ENCODE assay signal across 8 cellular contexts in genomic region chr2:73736855-73737779, GRCh38. TPM values are rescaled to one million over a fixed set of nuclear protein-coding genes. Genes with fewer than 3 reads are reported as not detected.
A peak's percentile ranks its signal among the peaks of the same experiment; 100 is the strongest.
DNase-seq lines count a peak whose midpoint lies in the region; ATAC-seq and TF ChIP-seq lines count a peak whose summit lies in the region.

TSS of gene TPRKB (minus strand) at chr2:73737345. CDS start at chr2:73734569, 2,776 bp downstream.

- TF ChIP-seq POLR2A in testis (IDR thresholded peaks at IDR 0.05), result no peak

- H4K20me1 ChIP-seq in SK-N-SH (ENCODE audit: insufficient read depth), result no peaks in the 10 kb centered on the region

- no peak for TF ChIP-seq RAD21 in SK-N-SH (IDR thresholded peaks at IDR 0.05; ENCODE audit: low read length)

- ATAC-seq in HG02571 (IDR thresholded peaks at IDR 0.05; ENCODE audit: unreplicated experiment) (peak; percentile 97), omental fat pad (ENCODE audit: low FRiP score) (peak; percentile 98)

- TF ChIP-seq CTCF in SK-N-SH (IDR thresholded peaks at IDR 0.05), result no peak
- no peak for TF ChIP-seq CTCF in omental fat pad (IDR thresholded peaks at IDR 0.05)
- no peak for TF ChIP-seq CTCF in testis (IDR thresholded peaks at IDR 0.05)

- peak within 1 kb of the TSS; percentile 62 to 65 for H3K27ac ChIP-seq in SK-N-SH (ENCODE audit: low read depth in 2 of 2, low read length in 1 of 2)
- peak within 1 kb of the TSS; percentile 76 for H3K27ac ChIP-seq in testis

- H3K36me3 ChIP-seq in SK-N-SH (replicated peaks in 1 of 2; ENCODE audit: control insufficient read depth in 1 of 2, insufficient read depth in 2 of 2, low read length in 1 of 2) (peaks cover 13 to 24% of the 10 kb centered on the region in 2 experiments), testis (ENCODE audit: low read depth, missing control alignments) (no peaks in the 10 kb centered on the region)

- H3K9me3 ChIP-seq in SK-N-SH (no peaks in the 10 kb centered on the region), testis (no peaks in the 10 kb centered on the region)

- H3K9me2 ChIP-seq in SK-N-SH, result no peaks in the 10 kb centered on the region

- POLR2A ChIA-PET in SK-N-SH (lab: Yijun Ruan, JAX), result interaction anchor here (0.7 to 1.3 kb wide), 6 partner anchors 8 to 503 kb away, joined by 3 to 11 read pairs (median 4); partner anchors contain the start of genes CCT7, MOB1A and STAMBP

- no peak; a peak in 2 of 4 replicates for TF ChIP-seq EP300 in SK-N-SH (IDR thresholded peaks at IDR 0.05; ENCODE audit: borderline replicate concordance in 1 of 2, low read depth in 1 of 2, low read length in 1 of 2)

- H3K27me3 ChIP-seq in SK-N-SH (ENCODE audit: insufficient read depth), result no peaks in the 10 kb centered on the region
- H3K27me3 ChIP-seq in testis, result no peaks in the 10 kb centered on the region

- peaks cover 6 to 8% of the 10 kb centered on the region in 2 experiments; a peak in 3 of 4 replicates for H3K4me1 ChIP-seq in SK-N-SH (ENCODE audit: control insufficient read depth in 1 of 2, insufficient read depth in 2 of 2, low read depth in 1 of 2, low read length in 1 of 2)
- peaks cover 11% of the 10 kb centered on the region for H3K4me1 ChIP-seq in testis

- CTCF ChIA-PET in SK-N-SH (lab: Yijun Ruan, JAX), result interaction anchor here (0.6 to 1.8 kb wide), 6 partner anchors 10 to 720 kb away, joined by 3 to 5 read pairs (median 4); no protein-coding TSS in a partner anchor

- H3K4me2 ChIP-seq in SK-N-SH, result peak within 1 kb of the TSS; percentile 83

- intact Hi-C loops in testis (cut with DNase I; ENCODE audit: low total_unique reads), result no loop called here

- peak within 1 kb of the TSS; percentile 99 for H2AFZ ChIP-seq in SK-N-SH (ENCODE audit: low read depth)

- peaks cover 25% of the 10 kb centered on the region for H3F3A ChIP-seq in SK-N-SH (replicated peaks; ENCODE audit: insufficient read depth)

- H3K9ac ChIP-seq in SK-N-SH, result peak within 1 kb of the TSS; percentile 83

- WGBS in SK-N-SH (ENCODE audit: low lambda C conversion rate), result under 1% methylated on average over 30 of the region's 49 CpGs
- WGBS in testis, 2 donors, result 0 to 1% methylated on average over 49 of the region's 49 CpGs

- H3K79me2 ChIP-seq in SK-N-SH (ENCODE audit: insufficient read depth), result peaks cover 29% of the 10 kb centered on the region

- DNase-seq in GM04504 (ENCODE audit: low read depth) (peak; percentile 93), NCI-H1048 (lab: John Stamatoyannopoulos, UW) (peak; percentile 90), SK-N-SH (peak; percentile 95), glomerular endothelial cell (ENCODE audit: extremely low read depth, low read depth, low spot score) (peak; percentile 81), omental fat pad (ENCODE audit: low spot score) (peak; percentile 82), testis (peak; percentile 98)
- DNase-seq in activated naive CD4-positive, alpha-beta T cell treated with anti-CD3 and anti-CD28 coated beads, Interleukin-2, amount 50 U/mL, for 16 hours, result peak; percentile 94

- H3K4me3 ChIP-seq in SK-N-SH (ENCODE audit: low read depth in 2 of 2, low read length in 1 of 2) (peak within 1 kb of the TSS; percentile 94 to 95), testis (peak within 1 kb of the TSS; percentile 82 to 90)

TF ChIP-seq in SK-N-SH, 30 proteins besides CTCF, POLR2A, EP300 and RAD21 (continues in another document):
- TF ChIP-seq MAX (IDR thresholded peaks at IDR 0.05; ENCODE audit: low read depth) (peak; percentile 78), RXRA (IDR thresholded peaks at IDR 0.05; ENCODE audit: borderline replicate concordance, low read depth) (no peak), RFX5 (IDR thresholded peaks at IDR 0.05; ENCODE audit: low read length) (no peak), MXI1 (IDR thresholded peaks at IDR 0.05; ENCODE audit: low read depth, low read length) (peak; percentile 87), NRF1 (IDR thresholded peaks at IDR 0.05; ENCODE audit: low read depth, low read length) (no peak), RCOR1 (IDR thresholded peaks at IDR 0.05; ENCODE audit: low read length) (no peak), TCF12 (IDR thresholded peaks at IDR 0.05) (peak; percentile 47; the same call in 1 of the 2 replicates), NFIC (IDR thresholded peaks at IDR 0.05; ENCODE audit: borderline replicate concordance) (no peak), PBX3 (IDR thresholded peaks at IDR 0.05) (no peak; the same call in 1 of the 2 replicates), CHD2 (IDR thresholded peaks at IDR 0.05; ENCODE audit: low read length, partially characterized antibody) (peak; percentile 96), FOXM1 (IDR thresholded peaks at IDR 0.05; ENCODE audit: low read depth) (no peak), ELF1 (IDR thresholded peaks at IDR 0.05) (peak; percentile 95), SMC3 (IDR thresholded peaks at IDR 0.05; ENCODE audit: low read depth, low read length) (no peak), GABPA (IDR thresholded peaks at IDR 0.05; ENCODE audit: low read depth) (peak; percentile 99), YY1 (IDR thresholded peaks at IDR 0.05; ENCODE audit: low read depth) (peak; percentile 66; the same call in 1 of the 2 replicates)
- TF ChIP-seq, protein P1, sequence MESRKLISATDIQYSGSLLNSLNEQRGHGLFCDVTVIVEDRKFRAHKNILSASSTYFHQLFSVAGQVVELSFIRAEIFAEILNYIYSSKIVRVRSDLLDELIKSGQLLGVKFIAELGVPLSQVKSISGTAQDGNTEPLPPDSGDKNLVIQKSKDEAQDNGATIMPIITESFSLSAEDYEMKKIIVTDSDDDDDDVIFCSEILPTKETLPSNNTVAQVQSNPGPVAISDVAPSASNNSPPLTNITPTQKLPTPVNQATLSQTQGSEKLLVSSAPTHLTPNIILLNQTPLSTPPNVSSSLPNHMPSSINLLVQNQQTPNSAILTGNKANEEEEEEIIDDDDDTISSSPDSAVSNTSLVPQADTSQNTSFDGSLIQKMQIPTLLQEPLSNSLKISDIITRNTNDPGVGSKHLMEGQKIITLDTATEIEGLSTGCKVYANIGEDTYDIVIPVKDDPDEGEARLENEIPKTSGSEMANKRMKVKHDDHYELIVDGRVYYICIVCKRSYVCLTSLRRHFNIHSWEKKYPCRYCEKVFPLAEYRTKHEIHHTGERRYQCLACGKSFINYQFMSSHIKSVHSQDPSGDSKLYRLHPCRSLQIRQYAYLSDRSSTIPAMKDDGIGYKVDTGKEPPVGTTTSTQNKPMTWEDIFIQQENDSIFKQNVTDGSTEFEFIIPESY (IDR thresholded peaks at IDR 0.05; ENCODE audit: borderline replicate concordance, low read depth), result no peak
- TF ChIP-seq, protein P2, sequence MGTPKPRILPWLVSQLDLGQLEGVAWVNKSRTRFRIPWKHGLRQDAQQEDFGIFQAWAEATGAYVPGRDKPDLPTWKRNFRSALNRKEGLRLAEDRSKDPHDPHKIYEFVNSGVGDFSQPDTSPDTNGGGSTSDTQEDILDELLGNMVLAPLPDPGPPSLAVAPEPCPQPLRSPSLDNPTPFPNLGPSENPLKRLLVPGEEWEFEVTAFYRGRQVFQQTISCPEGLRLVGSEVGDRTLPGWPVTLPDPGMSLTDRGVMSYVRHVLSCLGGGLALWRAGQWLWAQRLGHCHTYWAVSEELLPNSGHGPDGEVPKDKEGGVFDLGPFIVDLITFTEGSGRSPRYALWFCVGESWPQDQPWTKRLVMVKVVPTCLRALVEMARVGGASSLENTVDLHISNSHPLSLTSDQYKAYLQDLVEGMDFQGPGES (IDR thresholded peaks at IDR 0.05; ENCODE audit: low read depth, low read length), result no peak; the same call in 1 of the 2 replicates
- TF ChIP-seq, protein P3, sequence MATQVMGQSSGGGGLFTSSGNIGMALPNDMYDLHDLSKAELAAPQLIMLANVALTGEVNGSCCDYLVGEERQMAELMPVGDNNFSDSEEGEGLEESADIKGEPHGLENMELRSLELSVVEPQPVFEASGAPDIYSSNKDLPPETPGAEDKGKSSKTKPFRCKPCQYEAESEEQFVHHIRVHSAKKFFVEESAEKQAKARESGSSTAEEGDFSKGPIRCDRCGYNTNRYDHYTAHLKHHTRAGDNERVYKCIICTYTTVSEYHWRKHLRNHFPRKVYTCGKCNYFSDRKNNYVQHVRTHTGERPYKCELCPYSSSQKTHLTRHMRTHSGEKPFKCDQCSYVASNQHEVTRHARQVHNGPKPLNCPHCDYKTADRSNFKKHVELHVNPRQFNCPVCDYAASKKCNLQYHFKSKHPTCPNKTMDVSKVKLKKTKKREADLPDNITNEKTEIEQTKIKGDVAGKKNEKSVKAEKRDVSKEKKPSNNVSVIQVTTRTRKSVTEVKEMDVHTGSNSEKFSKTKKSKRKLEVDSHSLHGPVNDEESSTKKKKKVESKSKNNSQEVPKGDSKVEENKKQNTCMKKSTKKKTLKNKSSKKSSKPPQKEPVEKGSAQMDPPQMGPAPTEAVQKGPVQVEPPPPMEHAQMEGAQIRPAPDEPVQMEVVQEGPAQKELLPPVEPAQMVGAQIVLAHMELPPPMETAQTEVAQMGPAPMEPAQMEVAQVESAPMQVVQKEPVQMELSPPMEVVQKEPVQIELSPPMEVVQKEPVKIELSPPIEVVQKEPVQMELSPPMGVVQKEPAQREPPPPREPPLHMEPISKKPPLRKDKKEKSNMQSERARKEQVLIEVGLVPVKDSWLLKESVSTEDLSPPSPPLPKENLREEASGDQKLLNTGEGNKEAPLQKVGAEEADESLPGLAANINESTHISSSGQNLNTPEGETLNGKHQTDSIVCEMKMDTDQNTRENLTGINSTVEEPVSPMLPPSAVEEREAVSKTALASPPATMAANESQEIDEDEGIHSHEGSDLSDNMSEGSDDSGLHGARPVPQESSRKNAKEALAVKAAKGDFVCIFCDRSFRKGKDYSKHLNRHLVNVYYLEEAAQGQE (IDR thresholded peaks at IDR 0.05; ENCODE audit: low read depth, low read length), result 0 out of 2 replicates have a peak, but pooled peaks have one; percentile 46

RNA-seq across cellular contexts. Expression of gene TPRKB, which starts in this region (rescaled TPM):
- polyA plus RNA-seq in SK-N-SH (2012; rRNA removed) (32.1 and 44.5 TPM in 2 replicates), testis (ENCODE audit: insufficient read depth, low read depth, low replicate concordance) (72.2 TPM)
- polyA plus RNA-seq in SK-N-SH (2012; cell fraction: cytosol; rRNA removed), result 58.5 and 68.6 TPM in 2 replicates
- 6.5 and 12.9 TPM in 2 replicates for polyA plus RNA-seq in SK-N-SH (2012; cell fraction: nucleus; rRNA removed)
- total RNA-seq in glomerular endothelial cell (29.1 and 38.8 TPM in 2 replicates), omental fat pad (10 to 100 TPM; 20.4 to 37.4 (median 22.9) TPM), testis (10 to 100 TPM; 29.0 to 34.5 TPM)

Comparison
In these comparisons a context has a peak if more than half of its experiments do, and no peak if none do; other contexts are left out.
1. Peak in every context shown above with its lines: DNase-seq, ATAC-seq, H3K4me3 ChIP-seq and H3K27ac ChIP-seq.